ENCODE assay signal across 8 cellular contexts in genomic region chr5:107486489-107486888, GRCh38.
DNase-seq lines count a peak whose midpoint lies in the region; ATAC-seq and TF ChIP-seq lines count a peak whose summit lies in the region.

No MANE protein-coding gene starts in this region.

- H3K9me3 ChIP-seq in CD4-positive, alpha-beta memory T cell (ENCODE audit: control insufficient read depth in 1 of 2, low read length in 2 of 2), result no peaks in the 10 kb centered on the region

- no peak overlapping the region for H3K4me3 ChIP-seq in CD4-positive, alpha-beta memory T cell (ENCODE audit: low read length in 2 of 2)

- H3K36me3 ChIP-seq in CD4-positive, alpha-beta memory T cell (ENCODE audit: insufficient read depth, low read length), result no peaks in the 10 kb centered on the region

- intact Hi-C loops in CD4-positive, alpha-beta memory T cell (cut with micrococcal nuclease), result no loop called here

- TF ChIP-seq CTCF in WTC11 (IDR thresholded peaks at IDR 0.05), result no peak

- no peak overlapping the region for H3K4me3 Mint-ChIP-seq in CD4-positive, alpha-beta memory T cell
- no peak overlapping the region for H3K4me3 Mint-ChIP-seq in WTC11

- no peaks in the 10 kb centered on the region for H3K36me3 Mint-ChIP-seq in CD4-positive, alpha-beta memory T cell
- H3K36me3 Mint-ChIP-seq in WTC11, result no peaks in the 10 kb centered on the region

- no peak overlapping the region for H3K27ac ChIP-seq in CD4-positive, alpha-beta memory T cell (ENCODE audit: low read depth, low read length)

- CTCF ChIA-PET in CD4-positive, alpha-beta memory T cell (lab: Charles Lee; ENCODE audit: partially characterized antibody), result no interaction called here
- CTCF ChIA-PET in WTC11 (lab: Charles Lee), result no interaction called here

- peak overlapping the region in 2 of 7 donors; percentile 28 to 43 for H3K27ac Mint-ChIP-seq in CD4-positive, alpha-beta memory T cell
- H3K27ac Mint-ChIP-seq in WTC11, result no peak overlapping the region

- peaks cover 0 to 7% (median 0%) of the 10 kb centered on the region in 8 donors for H3K9me3 Mint-ChIP-seq in CD4-positive, alpha-beta memory T cell
- H3K9me3 Mint-ChIP-seq in WTC11, result no peaks in the 10 kb centered on the region

- H3K4me1 ChIP-seq in CD4-positive, alpha-beta memory T cell (ENCODE audit: insufficient read depth, low read length), result peaks cover 20% of the 10 kb centered on the region

- DNase-seq in CD4-positive, alpha-beta memory T cell, result peak in 4 of 5 donors; percentile 17 to 63 (median 23)
- DNase-seq in HT1080 (ENCODE audit: low read depth), result peak; percentile 87
- peak; percentile 35 for DNase-seq in activated naive CD4-positive, alpha-beta T cell treated with anti-CD3 and anti-CD28 coated beads, Interleukin-2, amount 50 U/mL, for 16 hours
- DNase-seq in stimulated activated CD4-positive, alpha-beta T cell treated with anti-CD3 and anti-CD28 coated beads, Interleukin-2, amount 100 ng/mL, for 48 hours, result peak; percentile 23 to 25
- DNase-seq in WTC11 (ENCODE audit: low spot score), result no peak
- DNase-seq in GM19238 (ENCODE audit: insufficient read length, low spot score), result no peak
- no peak for DNase-seq in Ammon's horn (ENCODE audit: low spot score)

- no peaks in the 10 kb centered on the region for H3K27me3 Mint-ChIP-seq in CD4-positive, alpha-beta memory T cell
- no peaks in the 10 kb centered on the region for H3K27me3 Mint-ChIP-seq in WTC11 (ENCODE audit: low read depth)

- POLR2A ChIA-PET in CD4-positive, alpha-beta memory T cell (lab: Charles Lee; ENCODE audit: partially characterized antibody), result no interaction called here
- POLR2A ChIA-PET in WTC11 (lab: Charles Lee), result no interaction called here

- ATAC-seq in GM21381 (IDR thresholded peaks at IDR 0.05; ENCODE audit: unreplicated experiment) (peak; percentile 75), WTC11 (no peak)

- H3K4me1 Mint-ChIP-seq in CD4-positive, alpha-beta memory T cell, result peaks cover 3 to 15% (median 10%) of the 10 kb centered on the region in 4 donors
- H3K4me1 Mint-ChIP-seq in WTC11, result peaks cover 46% of the 10 kb centered on the region

- H3K27me3 ChIP-seq in CD4-positive, alpha-beta memory T cell (ENCODE audit: insufficient read depth, low read length), result no peaks in the 10 kb centered on the region

TF ChIP-seq in WTC11, 78 proteins besides CTCF, POLR2A, EP300 and RAD21:
- TF ChIP-seq RELA (CRISPR knock-in tag; IDR thresholded peaks at IDR 0.05; ENCODE audit: borderline replicate concordance) (no peak), ZNF532 (CRISPR knock-in tag; IDR thresholded peaks at IDR 0.05; ENCODE audit: borderline replicate concordance) (no peak)
TF ChIP-seq in WTC11: peak in this region for 0.

Comparison
In these comparisons a context has a peak if more than half of its experiments do, and no peak if none do; other contexts are left out.
1. DNase-seq: peak in CD4-positive, alpha-beta memory T cell (4 of 5), HT1080 (single experiment), activated naive CD4-positive, alpha-beta T cell treated with anti-CD3 and anti-CD28 coated beads, Interleukin-2, amount 50 U/mL, for 16 hours (single experiment) and stimulated activated CD4-positive, alpha-beta T cell treated with anti-CD3 and anti-CD28 coated beads, Interleukin-2, amount 100 ng/mL, for 48 hours (2 of 2); none in WTC11 (single experiment), GM19238 (single experiment) and Ammon's horn (single experiment).